ENCODE assay signal across 1 cellular context in genomic region chr11:96222102-96222501, GRCh38.
TF ChIP-seq lines count a peak whose summit lies in the region.

No MANE protein-coding gene starts in this region.

TF ChIP-seq in GM23338, 12 proteins besides CTCF, POLR2A, EP300 and RAD21 (continued from another document):
- TF ChIP-seq ZNF462 (CRISPR knock-in tag; IDR thresholded peaks at IDR 0.05) (no peak), NANOG (IDR thresholded peaks at IDR 0.05; ENCODE audit: borderline replicate concordance) (no peak), POLR2AphosphoS5 (IDR thresholded peaks at IDR 0.05; ENCODE audit: low read depth) (no peak), EZH2 (IDR thresholded peaks at IDR 0.05; ENCODE audit: low read depth, unreplicated experiment) (no peak)
